In genomic region chr16:89922884-89923639, GRCh38 we compare ENCODE assay signal across 1 cellular context.
TF ChIP-seq lines count a peak whose summit lies in the region.

Gene TUBB3 (plus strand): TSS chr16:89923342. CDS start chr16:89923402, 60 bp downstream.

TF ChIP-seq in HepG2, 621 proteins besides CTCF, POLR2A, EP300 and RAD21 (continued from another document and continues in another):
- peak; percentile 20; the same call in 1 of the 2 replicates for TF ChIP-seq ARID4A (CRISPR knock-in tag; IDR thresholded peaks at IDR 0.05; ENCODE audit: borderline replicate concordance)
- peak; percentile 18 for TF ChIP-seq ZSCAN25 (CRISPR knock-in tag; IDR thresholded peaks at IDR 0.05)
- no peak for TF ChIP-seq FOSL2 (CRISPR knock-in tag; IDR thresholded peaks at IDR 0.05)
- TF ChIP-seq ZNF253 (CRISPR knock-in tag; IDR thresholded peaks at IDR 0.05; ENCODE audit: borderline replicate concordance), result no peak
- TF ChIP-seq FOXM1 (CRISPR knock-in tag; IDR thresholded peaks at IDR 0.05), result no peak
- peak; percentile 68; the same call in 1 of the 2 replicates for TF ChIP-seq ZNF598 (CRISPR knock-in tag; IDR thresholded peaks at IDR 0.05; ENCODE audit: borderline replicate concordance)
- TF ChIP-seq ZNF317 (CRISPR knock-in tag; IDR thresholded peaks at IDR 0.05), result no peak
- no peak for TF ChIP-seq MYNN (CRISPR knock-in tag; IDR thresholded peaks at IDR 0.05; ENCODE audit: low read depth)
- peak; percentile 77 for TF ChIP-seq SAP130 (CRISPR knock-in tag; IDR thresholded peaks at IDR 0.05; ENCODE audit: low read depth)
- TF ChIP-seq ARID2 (CRISPR knock-in tag; IDR thresholded peaks at IDR 0.05; ENCODE audit: borderline replicate concordance), result no peak
- no peak; the same call in 1 of the 2 replicates for TF ChIP-seq CENPBD1 (CRISPR knock-in tag; IDR thresholded peaks at IDR 0.05; ENCODE audit: borderline replicate concordance, low read depth)
- peak; percentile 63; the same call in 1 of the 2 replicates for TF ChIP-seq CBFB (CRISPR knock-in tag; IDR thresholded peaks at IDR 0.05)
- no peak for TF ChIP-seq CC2D1A (CRISPR knock-in tag; IDR thresholded peaks at IDR 0.05)
- TF ChIP-seq ZNF431 (CRISPR knock-in tag; IDR thresholded peaks at IDR 0.05; ENCODE audit: borderline replicate concordance, low read depth), result peak; percentile 99
- no peak; the same call in 1 of the 2 replicates for TF ChIP-seq ZBTB43 (CRISPR knock-in tag; conservative IDR thresholded peaks at IDR 0.05)
- TF ChIP-seq SRSF1 (optimal IDR thresholded peaks at IDR 0.05; ENCODE audit: low read depth, low read length), result peak; percentile 51
- TF ChIP-seq ZBTB14 (CRISPR knock-in tag; IDR thresholded peaks at IDR 0.05), result no peak; the same call in 1 of the 2 replicates
- no peak for TF ChIP-seq MNT (IDR thresholded peaks at IDR 0.05)
- TF ChIP-seq RBAK (CRISPR knock-in tag; IDR thresholded peaks at IDR 0.05), result no peak
- TF ChIP-seq U2AF2 (IDR thresholded peaks at IDR 0.05; ENCODE audit: low read depth, low read length), result no peak
- TF ChIP-seq KMT2B (CRISPR knock-in tag; IDR thresholded peaks at IDR 0.05), result no peak
- no peak; the same call in 1 of the 2 replicates for TF ChIP-seq MXD1 (CRISPR knock-in tag; IDR thresholded peaks at IDR 0.05)
- TF ChIP-seq TMF1 (CRISPR knock-in tag; IDR thresholded peaks at IDR 0.05; ENCODE audit: low read depth), result no peak
- no peak; the same call in 1 of the 2 replicates for TF ChIP-seq SOX5 (CRISPR knock-in tag; IDR thresholded peaks at IDR 0.05; ENCODE audit: borderline replicate concordance)
- TF ChIP-seq TBP (CRISPR knock-in tag; IDR thresholded peaks at IDR 0.05), result no peak
- no peak for TF ChIP-seq BRD4 (CRISPR knock-in tag; IDR thresholded peaks at IDR 0.05)
- TF ChIP-seq KDM6A (CRISPR knock-in tag; IDR thresholded peaks at IDR 0.05; ENCODE audit: low read depth), result no peak
- TF ChIP-seq ATF7 (IDR thresholded peaks at IDR 0.05), result no peak
- no peak; the same call in 1 of the 2 replicates for TF ChIP-seq ATF7 (CRISPR knock-in tag; IDR thresholded peaks at IDR 0.05)
- no peak for TF ChIP-seq ZNF10 (CRISPR knock-in tag; IDR thresholded peaks at IDR 0.05; ENCODE audit: borderline replicate concordance, low read depth)
- no peak for TF ChIP-seq DDIT3 (CRISPR knock-in tag; IDR thresholded peaks at IDR 0.05)
- TF ChIP-seq REXO4 (CRISPR knock-in tag; IDR thresholded peaks at IDR 0.05; ENCODE audit: borderline replicate concordance), result no peak
- no peak for TF ChIP-seq FOXC1 (CRISPR knock-in tag; IDR thresholded peaks at IDR 0.05; ENCODE audit: borderline replicate concordance)
- no peak for TF ChIP-seq FOXP4 (CRISPR knock-in tag; IDR thresholded peaks at IDR 0.05)
- TF ChIP-seq CEBPZ (IDR thresholded peaks at IDR 0.05; ENCODE audit: low read length), result no peak
- peak; percentile 59; the same call in 1 of the 2 replicates for TF ChIP-seq ZNF891 (CRISPR knock-in tag; IDR thresholded peaks at IDR 0.05)
- TF ChIP-seq HBP1 (CRISPR knock-in tag; IDR thresholded peaks at IDR 0.05; ENCODE audit: low read depth), result no peak
